8 cellular contexts compared by ENCODE assay signal in genomic region chr2:136378712-136379595, GRCh38.
A peak's percentile ranks its signal among the peaks of the same experiment; 100 is the strongest.
DNase-seq lines count a peak whose midpoint lies in the region; ATAC-seq, FAIRE-seq and TF ChIP-seq lines count a peak whose summit lies in the region.

No MANE protein-coding gene starts in this region.

- no peak for ATAC-seq in HG02938 (IDR thresholded peaks at IDR 0.05; ENCODE audit: unreplicated experiment)

- FAIRE-seq in keratinocyte (lab: Jason Lieb, UNC) = no peak

- no peak overlapping the region for H3K27ac ChIP-seq in keratinocyte (ENCODE audit: control insufficient read depth, insufficient read depth, low read length)

- no peaks in the 10 kb centered on the region for H4K20me1 ChIP-seq in keratinocyte (ENCODE audit: control insufficient read depth, extremely low read depth, insufficient read depth, low read length)

- no peak overlapping the region for H2AFZ ChIP-seq in keratinocyte (ENCODE audit: control insufficient read depth, low read length)

- DNase-seq in NCI-H2196 (lab: John Stamatoyannopoulos, UW; ENCODE audit: unreplicated experiment) (peak; percentile 52), NCI-H2196 treated with DMSO at 0.1 percent for 48 hours (lab: John Stamatoyannopoulos, UW; ENCODE audit: unreplicated experiment) (no peak), NCI-H128 (lab: John Stamatoyannopoulos, UW; ENCODE audit: unreplicated experiment) (peak; percentile 28), astrocyte of the spinal cord (ENCODE audit: low read depth, low spot score) (peak; percentile 43), keratinocyte (ENCODE audit: low read depth, low spot score) (no peak)
- DNase-seq in T-helper 2 cell treated with Interferon-gamma antibody and Interleukin-4, amounts not matched to agents 5 μg/mL and 100 μg/mL, for 36 hours (ENCODE audit: low spot score) = peak; percentile 65
- DNase-seq in stimulated activated CD4-positive, alpha-beta T cell treated with anti-CD3 and anti-CD28 coated beads, TNF-alpha, amount 100 ng/mL, for 1 hour (ENCODE audit: low read depth in 3 of 3, low spot score in 1 of 3) = peak; percentile 38 to 61 (median 52)

- no peak overlapping the region for H3K9ac ChIP-seq in keratinocyte (ENCODE audit: control insufficient read depth, extremely low read depth, insufficient read depth, low read length)

- H3K27ac Mint-ChIP-seq in T-helper 2 cell treated with Interferon-gamma antibody and Interleukin-4, amounts not matched to agents 5 μg/mL and 100 μg/mL, for 36 hours = no peak overlapping the region

- H3K4me1 Mint-ChIP-seq in T-helper 2 cell treated with Interferon-gamma antibody and Interleukin-4, amounts not matched to agents 5 μg/mL and 100 μg/mL, for 36 hours (ENCODE audit: low read depth) = peaks cover 77% of the 10 kb centered on the region

- no peaks in the 10 kb centered on the region for H3K79me2 ChIP-seq in keratinocyte (ENCODE audit: control insufficient read depth, insufficient read depth, low read length)

- H3K9me3 ChIP-seq in keratinocyte (ENCODE audit: control insufficient read depth, low read depth, low read length) = no peaks in the 10 kb centered on the region

- no peaks in the 10 kb centered on the region for H3K27me3 Mint-ChIP-seq in T-helper 2 cell treated with Interferon-gamma antibody and Interleukin-4, amounts not matched to agents 5 μg/mL and 100 μg/mL, for 36 hours (ENCODE audit: low read depth)

- no peak overlapping the region for H3K4me2 ChIP-seq in keratinocyte (ENCODE audit: control insufficient read depth, extremely low read depth, insufficient read depth, low read depth, low read length)

- peaks cover 4% of the 10 kb centered on the region for H3K9me3 Mint-ChIP-seq in T-helper 2 cell treated with Interferon-gamma antibody and Interleukin-4, amounts not matched to agents 5 μg/mL and 100 μg/mL, for 36 hours

- peaks cover 9% of the 10 kb centered on the region for H3K4me1 ChIP-seq in keratinocyte (ENCODE audit: control insufficient read depth, extremely low read depth, insufficient read depth, low read length)

- H3K27me3 ChIP-seq in keratinocyte (ENCODE audit: control insufficient read depth, extremely low read depth, insufficient read depth, low read length) = no peaks in the 10 kb centered on the region

- H3K36me3 ChIP-seq in keratinocyte (ENCODE audit: control insufficient read depth in 2 of 2, extremely low read depth in 1 of 2, insufficient read depth in 2 of 2, low read length in 2 of 2) = no peaks in the 10 kb centered on the region

- H3K4me3 ChIP-seq in astrocyte of the spinal cord (ENCODE audit: low read depth, low read length) (no peak overlapping the region), keratinocyte (ENCODE audit: control insufficient read depth in 2 of 3, extremely low read depth in 1 of 3, insufficient read depth in 2 of 3, low read depth in 1 of 3, low read length in 3 of 3) (no peak overlapping the region)

- dilution Hi-C loops in keratinocyte (cut with MboI; ENCODE audit: extremely low pct_ligation_motif_present, low sequenced_read_pairs) = no loop called here

- in situ Hi-C loops in astrocyte of the spinal cord (cut with HindIII; ENCODE audit: low sequenced_read_pairs) = no loop called here

- H3K36me3 Mint-ChIP-seq in T-helper 2 cell treated with Interferon-gamma antibody and Interleukin-4, amounts not matched to agents 5 μg/mL and 100 μg/mL, for 36 hours (ENCODE audit: low read depth) = peaks cover 3% of the 10 kb centered on the region

- H3K9me1 ChIP-seq in keratinocyte (ENCODE audit: control insufficient read depth, extremely low read depth, insufficient read depth, low read length) = no peaks in the 10 kb centered on the region

- TF ChIP-seq CTCF in astrocyte of the spinal cord (IDR thresholded peaks at IDR 0.05; ENCODE audit: low read depth, low read length) (peak; percentile 70), keratinocyte (optimal IDR thresholded peaks at IDR 0.05 in 1 of 3, IDR thresholded peaks at IDR 0.05 in 1 of 3, conservative IDR thresholded peaks at IDR 0.05 in 1 of 3; ENCODE audit: extremely low read depth in 1 of 3, insufficient read depth in 2 of 3, low read length in 3 of 3) (peak; percentile 77 to 79 (median 79))

- H3K4me3 Mint-ChIP-seq in T-helper 2 cell treated with Interferon-gamma antibody and Interleukin-4, amounts not matched to agents 5 μg/mL and 100 μg/mL, for 36 hours = no peak overlapping the region

Comparison
In these comparisons a context has a peak if more than half of its experiments do, and no peak if none do; other contexts are left out.
1. DNase-seq: peak in NCI-H2196 (single experiment), NCI-H128 (single experiment), T-helper 2 cell treated with Interferon-gamma antibody and Interleukin-4, amounts not matched to agents 5 μg/mL and 100 μg/mL, for 36 hours (single experiment), astrocyte of the spinal cord (single experiment) and stimulated activated CD4-positive, alpha-beta T cell treated with anti-CD3 and anti-CD28 coated beads, TNF-alpha, amount 100 ng/mL, for 1 hour (3 of 3); none in NCI-H2196 treated with DMSO at 0.1 percent for 48 hours (single experiment) and keratinocyte (single experiment).